In the genomic region with DNA sequence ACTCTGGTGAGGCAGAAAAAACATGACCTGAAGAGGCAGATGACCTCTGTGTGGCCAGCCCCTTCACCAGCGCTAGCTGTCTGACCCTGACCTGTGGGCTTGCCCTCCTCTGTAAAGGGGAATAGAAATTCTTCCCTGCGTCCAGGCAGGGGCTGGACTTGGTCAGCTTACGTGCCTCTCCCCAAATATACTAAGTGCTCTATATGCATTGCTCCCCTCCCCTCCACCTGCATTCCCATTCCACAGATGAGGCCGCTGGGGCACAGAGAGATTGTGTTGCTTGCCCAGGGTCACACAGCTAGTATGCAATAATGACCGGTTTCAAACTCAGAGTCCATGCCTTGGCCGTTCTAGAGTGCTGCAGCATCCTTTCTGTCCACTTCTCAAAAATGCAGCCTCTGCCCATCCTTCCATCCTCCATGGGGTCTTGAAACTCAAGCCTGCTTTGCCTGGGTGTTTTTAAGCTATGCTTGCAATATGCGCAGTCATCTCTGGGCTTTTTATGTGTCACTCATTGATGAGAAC, we compare ENCODE assay signal across 26 cellular contexts.
"Had no signal": no experiment of that assay in that cellular context is flagged by ENCODE, and none has a peak within 500 bp of the region (broad histone marks: within the 10 kb centered on the region; RNA-seq: fewer than 3 reads in every experiment).

No MANE protein-coding gene starts in this region.

- H3K9me3 ChIP-seq: esophagus squamous epithelium, mucosa of descending colon, ovary, right lobe of liver, thyroid gland had no signal

- H3K27me3 ChIP-seq: neural progenitor cell, ovary, right lobe of liver, thyroid gland had no signal

- H2AFZ ChIP-seq: neural progenitor cell had no signal

- H3K36me3 Mint-ChIP-seq: memory B cell, mesothelial cell of epicardium, neural progenitor cell had no signal

- H3K4me3 ChIP-seq: esophagus squamous epithelium, lung, mucosa of descending colon, neural progenitor cell, ovary, right lobe of liver, smooth muscle cell, thyroid gland had no signal

- H3K4me1 ChIP-seq: right lobe of liver had no signal

- H3K36me3 ChIP-seq: esophagus squamous epithelium, neural progenitor cell, ovary, right lobe of liver, thyroid gland had no signal

- ATAC-seq: effector memory CD8-positive, alpha-beta T cell; left lobe of liver; mucosa of descending colon; naive thymus-derived CD4-positive, alpha-beta T cell; right lobe of liver; stimulated activated naive CD8-positive, alpha-beta T cell treated with anti-CD3 and anti-CD28 coated beads, Interleukin-15, amount 100 ng/mL, for 72 hours had no signal

- H3K9me3 Mint-ChIP-seq: central memory CD8-positive, alpha-beta T cell; effector memory CD8-positive, alpha-beta T cell; memory B cell; mesothelial cell of epicardium; naive thymus-derived CD4-positive, alpha-beta T cell; nephron; neural progenitor cell; stimulated activated naive CD8-positive, alpha-beta T cell treated with anti-CD3 and anti-CD28 coated beads, Interleukin-15, amount 100 ng/mL, for 72 hours had no signal

- DNase-seq: cortex of kidney; effector memory CD8-positive, alpha-beta T cell; erythroblast; esophagus squamous epithelium; kidney; mucosa of descending colon; naive thymus-derived CD4-positive, alpha-beta T cell; nucleus accumbens; ovary; right lobe of liver; stimulated activated CD4-positive, alpha-beta T cell treated with anti-CD3 and anti-CD28 coated beads, Interleukin-12 subunit alpha, Interleukin-12 subunit beta, amount 100 ng/mL, for 4 hours; stimulated activated CD4-positive, alpha-beta T cell treated with anti-CD3 and anti-CD28 coated beads, Interleukin-1b, Interleukin-23, amount 100 ng/mL, for 48 hours; stimulated activated CD4-positive, alpha-beta T cell treated with anti-CD3 and anti-CD28 coated beads, Interleukin-4, amount 100 ng/mL, for 1 hour; stimulated activated CD8-positive, alpha-beta memory T cell treated with anti-CD3 and anti-CD28 coated beads, Interleukin-4, amount 100 ng/mL, for 48 hours; stimulated activated naive CD4-positive, alpha-beta T cell; stimulated activated naive CD8-positive, alpha-beta T cell treated with anti-CD3 and anti-CD28 coated beads, Interleukin-15, amount 100 ng/mL, for 72 hours; thyroid gland; trophoblast cell had no signal

- H3K27ac ChIP-seq: esophagus squamous epithelium, neural progenitor cell, ovary, right lobe of liver, thyroid gland had no signal

- H3K9ac ChIP-seq: neural progenitor cell had no signal

- H3K4me3 Mint-ChIP-seq: central memory CD8-positive, alpha-beta T cell; effector memory CD8-positive, alpha-beta T cell; memory B cell; mesothelial cell of epicardium; nephron; neural progenitor cell; stimulated activated naive CD8-positive, alpha-beta T cell treated with anti-CD3 and anti-CD28 coated beads, Interleukin-15, amount 100 ng/mL, for 72 hours had no signal

- H3K4me2 ChIP-seq: neural progenitor cell had no signal

- H3K27ac Mint-ChIP-seq: effector memory CD8-positive, alpha-beta T cell; memory B cell; nephron; neural progenitor cell had no signal
